9 cellular contexts compared by ENCODE assay signal in the genomic region with DNA sequence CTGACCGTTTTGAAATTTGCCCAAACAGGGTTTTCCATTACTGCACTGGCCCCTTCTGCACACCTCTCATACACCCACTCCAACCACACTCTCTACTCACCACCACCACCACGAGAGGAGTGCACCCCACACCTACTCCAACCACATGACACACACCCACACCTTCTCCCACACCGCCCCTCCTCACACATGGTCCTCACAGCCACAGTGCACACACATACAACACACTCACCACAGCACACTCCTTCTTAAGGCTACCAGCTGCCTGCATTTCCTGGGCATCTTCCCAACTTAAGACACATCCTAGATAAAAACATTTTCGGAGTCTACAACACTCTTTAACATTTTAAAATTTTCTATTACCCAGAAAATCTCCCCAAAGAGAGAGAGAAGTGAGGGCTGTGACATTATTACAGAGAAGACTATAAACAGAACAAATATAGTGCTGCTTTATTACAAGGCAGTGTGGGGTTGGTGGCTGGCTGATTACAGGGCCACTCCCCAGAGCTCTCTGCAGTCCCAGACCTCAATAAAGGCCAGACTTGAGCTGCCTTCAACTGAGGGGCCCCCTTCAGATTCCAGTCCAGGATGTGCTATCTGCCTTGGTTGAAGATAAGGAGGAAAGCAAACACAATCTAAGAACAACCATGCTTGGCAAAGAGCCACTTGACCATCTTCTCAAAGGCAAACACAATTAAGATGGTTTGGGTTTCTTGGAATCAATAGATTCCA. TPM values are rescaled to one million over a fixed set of nuclear protein-coding genes. Genes with fewer than 3 reads are reported as not detected.
DNase-seq lines count a peak whose midpoint lies in the region; ATAC-seq lines count a peak whose summit lies in the region.
"Had no signal": no experiment of that assay in that cellular context is flagged by ENCODE, and none has a peak within 500 bp of the region (broad histone marks: within the 10 kb centered on the region; RNA-seq: fewer than 3 reads in every experiment).

No MANE protein-coding gene starts in this region.

- ATAC-seq in stimulated activated naive CD8-positive, alpha-beta T cell treated with anti-CD3 and anti-CD28 coated beads, Interleukin-15, Interleukin-2, amounts not matched to agents 100 U/mL and 50 U/mL, for 24 hours = peak; percentile 36
- ATAC-seq in HG02763 (IDR thresholded peaks at IDR 0.05; ENCODE audit: unreplicated experiment) = no peak

- DNase-seq in activated gamma-delta T cell treated with Interleukin-2 at 50 U/mL for 16 hours = peak; percentile 16
- DNase-seq in activated gamma-delta T cell (lab: John Stamatoyannopoulos, UW) = no peak
- peak; percentile 7 to 16 for DNase-seq in activated CD4-positive, alpha-beta T cell treated with anti-CD3 and anti-CD28 coated beads, Interleukin-2, amount 50 U/mL, for 4 hours
- DNase-seq in inferior parietal cortex (ENCODE audit: extremely low spot score) = peak; percentile 32
- DNase-seq in stimulated activated naive CD8-positive, alpha-beta T cell treated with anti-CD3 and anti-CD28 coated beads, Interleukin-15, Interleukin-2, amounts not matched to agents 100 U/mL and 50 U/mL, for 24 hours = peak; percentile 19
- no peak for DNase-seq in SHP77 (lab: John Stamatoyannopoulos, UW)
- no peak for DNase-seq in mesenteric fat pad (ENCODE audit: low spot score)
- DNase-seq: cerebellar nuclear complex had no signal

RNA-seq across cellular contexts. Expression of gene NHEJ1, which starts 36.1 kb away (rescaled TPM):
- total RNA-seq in mesenteric fat pad = 13.8 TPM

RNA-seq across cellular contexts. Expression of gene SLC23A3, which starts 45.3 kb away (rescaled TPM):
- 0.93 TPM for total RNA-seq in mesenteric fat pad

RNA-seq across cellular contexts. Expression of gene CNPPD1, which starts 52.2 kb away (rescaled TPM):
- 82.8 TPM for total RNA-seq in mesenteric fat pad

RNA-seq across cellular contexts. Expression of gene RETREG2, which starts 53.5 kb away (rescaled TPM):
- 68.1 TPM for total RNA-seq in mesenteric fat pad

Comparison
In these comparisons a context has a peak if more than half of its experiments do, and no peak if none do; other contexts are left out.
1. DNase-seq: peak in activated gamma-delta T cell treated with Interleukin-2 at 50 U/mL for 16 hours (single experiment), activated CD4-positive, alpha-beta T cell treated with anti-CD3 and anti-CD28 coated beads, Interleukin-2, amount 50 U/mL, for 4 hours (2 of 2), inferior parietal cortex (single experiment) and stimulated activated naive CD8-positive, alpha-beta T cell treated with anti-CD3 and anti-CD28 coated beads, Interleukin-15, Interleukin-2, amounts not matched to agents 100 U/mL and 50 U/mL, for 24 hours (single experiment); none in activated gamma-delta T cell (single experiment), SHP77 (0 of 2) and mesenteric fat pad (single experiment).